Comparison of ENCODE assay signal across 31 cellular contexts in genomic region chr4:25889626-25890025, GRCh38.
"Had no signal": no experiment of that assay in that cellular context is flagged by ENCODE, and none has a peak within 500 bp of the region (broad histone marks: within the 10 kb centered on the region; RNA-seq: fewer than 3 reads in every experiment).

No MANE protein-coding gene starts in this region.

- H3K4me3 ChIP-seq: adrenal gland, body of pancreas, breast epithelium, cardiac muscle cell, colonic mucosa, esophagus squamous epithelium, gastroesophageal sphincter had no signal

- H3K36me3 ChIP-seq: adrenal gland, breast epithelium, cardiac muscle cell, colonic mucosa, esophagus squamous epithelium, gastroesophageal sphincter had no signal

- H3K27ac ChIP-seq: adrenal gland, body of pancreas, breast epithelium, cardiac muscle cell, colonic mucosa, epithelial cell of prostate, esophagus squamous epithelium, gastroesophageal sphincter, VCaP had no signal

- H3K27ac Mint-ChIP-seq: activated CD8-positive, alpha-beta T cell treated with anti-CD3 and anti-CD28 coated beads for 36 hours; activated naive CD4-positive, alpha-beta T cell treated with anti-CD3 and anti-CD28 coated beads for 36 hours; activated naive CD4-positive, alpha-beta T cell treated with anti-CD3 and anti-CD28 coated beads, Interleukin-2, amount 50 U/mL, for 24 hours; activated naive CD8-positive, alpha-beta T cell treated with anti-CD3 and anti-CD28 coated beads for 36 hours; activated naive CD8-positive, alpha-beta T cell treated with anti-CD3 and anti-CD28 coated beads, Interleukin-2, amount 50 U/mL, for 24 hours; activated T-helper 17 cell treated with anti-CD3 and anti-CD28 coated beads, Interleukin-2, amount 50 U/mL, for 72 hours; WTC11 had no signal

- H3K9me3 ChIP-seq: adrenal gland, body of pancreas, breast epithelium, colonic mucosa, esophagus squamous epithelium, gastroesophageal sphincter had no signal

- DNase-seq: activated CD4-positive, alpha-beta T cell treated with anti-CD3 and anti-CD28 coated beads for 48 hours; activated CD4-positive, alpha-beta T cell treated with anti-CD3 and anti-CD28 coated beads, Interleukin-2, amount 50 U/mL, for 1 hour; activated CD4-positive, alpha-beta T cell treated with anti-CD3 and anti-CD28 coated beads, Interleukin-2, amount 50 U/mL, for 48 hours; activated CD8-positive, alpha-beta memory T cell treated with anti-CD3 and anti-CD28 coated beads for 24 hours; activated CD8-positive, alpha-beta T cell treated with anti-CD3 and anti-CD28 coated beads for 36 hours; activated effector memory CD4-positive, alpha-beta T cell treated with Interleukin-2 at 50 U/mL for 16 hours; activated gamma-delta T cell treated with Interleukin-2 at 50 U/mL for 16 hours; activated naive CD4-positive, alpha-beta T cell treated with anti-CD3 and anti-CD28 coated beads for 36 hours; activated naive CD8-positive, alpha-beta T cell treated with anti-CD3 and anti-CD28 coated beads for 36 hours; activated naive CD8-positive, alpha-beta T cell treated with anti-CD3 and anti-CD28 coated beads, Interleukin-2, amount 50 U/mL, for 24 hours; activated T-cell treated with anti-CD3 and anti-CD28 coated beads, Interleukin-2, amount 50 U/mL, for 4 hours; adrenal gland; amygdala; aorta; body of pancreas; central memory CD4-positive, alpha-beta T cell; cerebellar nuclear complex; colonic mucosa; effector CD8-positive, alpha-beta T cell; esophagus squamous epithelium; foreskin melanocyte; head of caudate nucleus; T-helper 2 cell had no signal

- H3K4me1 ChIP-seq: adrenal gland, body of pancreas, breast epithelium, colonic mucosa, esophagus squamous epithelium had no signal

- H3K4me1 Mint-ChIP-seq: activated naive CD4-positive, alpha-beta T cell treated with anti-CD3 and anti-CD28 coated beads, Interleukin-2, amount 50 U/mL, for 24 hours; activated naive CD8-positive, alpha-beta T cell treated with anti-CD3 and anti-CD28 coated beads for 36 hours; activated T-helper 17 cell treated with anti-CD3 and anti-CD28 coated beads, Interleukin-2, amount 50 U/mL, for 72 hours had no signal

- H3K27me3 Mint-ChIP-seq: activated CD8-positive, alpha-beta T cell treated with anti-CD3 and anti-CD28 coated beads for 36 hours; activated naive CD4-positive, alpha-beta T cell treated with anti-CD3 and anti-CD28 coated beads, Interleukin-2, amount 50 U/mL, for 24 hours; activated naive CD8-positive, alpha-beta T cell treated with anti-CD3 and anti-CD28 coated beads for 36 hours; activated naive CD8-positive, alpha-beta T cell treated with anti-CD3 and anti-CD28 coated beads, Interleukin-2, amount 50 U/mL, for 24 hours; activated T-helper 17 cell treated with anti-CD3 and anti-CD28 coated beads, Interleukin-2, amount 50 U/mL, for 72 hours had no signal

- ATAC-seq: activated CD8-positive, alpha-beta T cell treated with anti-CD3 and anti-CD28 coated beads for 36 hours; activated naive CD8-positive, alpha-beta T cell treated with anti-CD3 and anti-CD28 coated beads, Interleukin-2, amount 50 U/mL, for 24 hours; activated T-cell treated with anti-CD3 and anti-CD28 coated beads, Interleukin-2, amount 50 U/mL, for 4 hours; activated T-helper 17 cell treated with anti-CD3 and anti-CD28 coated beads, Interleukin-2, amount 50 U/mL, for 72 hours; body of pancreas; gastroesophageal sphincter had no signal

- H3K27me3 ChIP-seq: adrenal gland, body of pancreas, breast epithelium, cardiac muscle cell, colonic mucosa, gastroesophageal sphincter had no signal

- H3K36me3 Mint-ChIP-seq: activated naive CD4-positive, alpha-beta T cell treated with anti-CD3 and anti-CD28 coated beads, Interleukin-2, amount 50 U/mL, for 24 hours; activated naive CD8-positive, alpha-beta T cell treated with anti-CD3 and anti-CD28 coated beads for 36 hours; WTC11 had no signal

- H3K9me3 Mint-ChIP-seq: activated CD8-positive, alpha-beta T cell treated with anti-CD3 and anti-CD28 coated beads for 36 hours; activated naive CD4-positive, alpha-beta T cell treated with anti-CD3 and anti-CD28 coated beads for 36 hours; activated naive CD4-positive, alpha-beta T cell treated with anti-CD3 and anti-CD28 coated beads, Interleukin-2, amount 50 U/mL, for 24 hours; activated naive CD8-positive, alpha-beta T cell treated with anti-CD3 and anti-CD28 coated beads for 36 hours; activated naive CD8-positive, alpha-beta T cell treated with anti-CD3 and anti-CD28 coated beads, Interleukin-2, amount 50 U/mL, for 24 hours; activated T-cell treated with anti-CD3 and anti-CD28 coated beads, Interleukin-2, amount 50 U/mL, for 4 hours; activated T-helper 17 cell treated with anti-CD3 and anti-CD28 coated beads, Interleukin-2, amount 50 U/mL, for 72 hours; WTC11 had no signal

- H3K4me3 Mint-ChIP-seq: activated CD8-positive, alpha-beta T cell treated with anti-CD3 and anti-CD28 coated beads for 36 hours; activated naive CD4-positive, alpha-beta T cell treated with anti-CD3 and anti-CD28 coated beads for 36 hours; activated naive CD4-positive, alpha-beta T cell treated with anti-CD3 and anti-CD28 coated beads, Interleukin-2, amount 50 U/mL, for 24 hours; activated naive CD8-positive, alpha-beta T cell treated with anti-CD3 and anti-CD28 coated beads for 36 hours; activated naive CD8-positive, alpha-beta T cell treated with anti-CD3 and anti-CD28 coated beads, Interleukin-2, amount 50 U/mL, for 24 hours; activated T-cell treated with anti-CD3 and anti-CD28 coated beads, Interleukin-2, amount 50 U/mL, for 4 hours; activated T-helper 17 cell treated with anti-CD3 and anti-CD28 coated beads, Interleukin-2, amount 50 U/mL, for 72 hours; WTC11 had no signal
